5 cellular contexts compared by ENCODE assay signal in the genomic region with DNA sequence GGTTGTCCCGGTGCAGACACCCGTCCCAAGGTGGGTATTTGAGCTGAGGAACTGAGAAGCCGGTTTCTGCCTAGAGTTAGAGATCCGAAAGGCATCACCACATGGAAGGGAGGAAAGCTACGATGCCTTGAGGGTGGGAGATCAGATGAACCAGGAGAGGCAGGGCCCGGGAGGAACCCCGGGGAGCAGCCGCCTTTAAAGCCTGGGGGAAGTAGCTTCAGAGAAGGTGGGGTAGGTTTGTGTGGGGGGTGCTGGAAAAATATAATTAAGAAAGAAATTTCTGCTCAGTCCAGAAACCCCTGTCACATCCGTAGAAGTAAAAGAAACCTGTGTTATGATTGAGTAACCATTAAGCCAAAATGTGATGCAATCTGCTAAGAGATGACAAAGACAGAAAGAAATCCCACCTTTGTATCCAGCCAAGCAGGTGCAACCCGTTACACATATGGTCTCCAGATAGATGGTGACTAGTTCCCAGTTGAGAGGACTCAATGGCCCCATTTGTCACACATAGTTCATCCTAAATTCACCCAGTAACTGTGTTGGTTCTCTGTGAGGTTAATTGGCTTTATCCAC. TPM values are rescaled to one million over a fixed set of nuclear protein-coding genes. Genes with fewer than 3 reads are reported as not detected.
"Had no signal": no experiment of that assay in that cellular context is flagged by ENCODE, and none has a peak within 500 bp of the region (broad histone marks: within the 10 kb centered on the region; RNA-seq: fewer than 3 reads in every experiment).

No MANE protein-coding gene starts in this region.

RNA-seq across cellular contexts. Expression of a gene that starts 34.2 kb away (rescaled TPM):
- total RNA-seq: LHCN-M2, MCF 10A, Peyer's patch, Right ventricle myocardium superior, SJSA1 had no signal

RNA-seq across cellular contexts. Expression of a gene that starts 55.1 kb away (rescaled TPM):
- total RNA-seq: LHCN-M2, MCF 10A, Peyer's patch, Right ventricle myocardium superior, SJSA1 had no signal
